10 cellular contexts compared by ENCODE assay signal in genomic region chr9:18973348-18973747, GRCh38. TPM values are rescaled to one million over a fixed set of nuclear protein-coding genes. Genes with fewer than 3 reads are reported as not detected.
"Had no signal": no experiment of that assay in that cellular context is flagged by ENCODE, and none has a peak within 500 bp of the region (broad histone marks: within the 10 kb centered on the region; RNA-seq: fewer than 3 reads in every experiment).

No MANE protein-coding gene starts in this region.

- DNase-seq: IMR-90, KBM-7, KG1 had no signal

- H3K9ac ChIP-seq: KMS-11 had no signal

- H3K4me2 ChIP-seq: KMS-11 had no signal

- FAIRE-seq: HepG2, HTR-8/SVneo had no signal

- H3K27ac ChIP-seq: HL-60, KMS-11 had no signal

RNA-seq across cellular contexts. Expression of gene SAXO1, which starts 59.7 kb away (rescaled TPM):
- total RNA-seq: HepG2, HT-29, HT1080, IMR-90 had no signal
- polyA plus RNA-seq: HepG2, IgD-negative memory B cell, IMR-90 had no signal
